ENCODE assay signal across 29 cellular contexts in the genomic region with DNA sequence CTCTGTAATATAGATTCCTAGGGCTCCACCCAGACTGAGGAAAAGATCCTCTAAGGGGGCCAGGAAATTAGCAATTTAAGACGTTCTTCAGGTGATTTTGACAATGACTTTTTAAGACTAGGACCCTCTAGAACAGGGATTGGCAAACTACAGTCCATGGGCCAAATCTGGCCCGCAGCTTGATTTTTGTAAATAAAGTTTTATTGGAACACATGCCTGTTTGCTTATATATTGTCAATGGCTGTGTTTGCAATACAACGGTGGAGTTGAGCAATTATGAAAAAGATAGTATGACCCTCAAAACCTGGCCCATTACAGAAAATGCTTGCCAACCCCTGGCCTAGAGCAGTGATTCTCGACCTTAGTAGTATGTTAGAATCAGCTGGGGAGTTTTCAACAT.
"Had no signal": no experiment of that assay in that cellular context is flagged by ENCODE, and none has a peak within 500 bp of the region (broad histone marks: within the 10 kb centered on the region; RNA-seq: fewer than 3 reads in every experiment).

No MANE protein-coding gene starts in this region.

- ATAC-seq: effector memory CD8-positive, alpha-beta T cell; esophagus mucosa; foreskin keratinocyte; gastrocnemius medialis; gastroesophageal sphincter; heart left ventricle; heart right ventricle had no signal

- H3K27me3 ChIP-seq: colonic mucosa, gastrocnemius medialis had no signal

- DNase-seq: colonic mucosa; cortex of kidney; dermis blood vessel endothelial cell; dorsolateral prefrontal cortex; effector CD4-positive, alpha-beta T cell; effector CD8-positive, alpha-beta T cell; effector memory CD4-positive, alpha-beta T cell; effector memory CD8-positive, alpha-beta T cell; endodermal cell; erythroblast; esophagus squamous epithelium; foreskin fibroblast; foreskin keratinocyte; foreskin melanocyte; gastrocnemius medialis; glutamatergic neuron; head of caudate nucleus; heart left ventricle; heart right ventricle had no signal

- H3K9me3 Mint-ChIP-seq: dendritic cell treated with granulocyte-macrophage colony-stimulating factor and Interleukin-4, amounts not matched to agents 40 ng/mL and 50 ng/mL, for 4 days; effector memory CD8-positive, alpha-beta T cell; endodermal cell had no signal

- H3K27ac Mint-ChIP-seq: dendritic cell treated with granulocyte-macrophage colony-stimulating factor and Interleukin-4, amounts not matched to agents 40 ng/mL and 50 ng/mL, for 4 days; effector memory CD8-positive, alpha-beta T cell; endodermal cell had no signal

- H3K4me1 ChIP-seq: colonic mucosa, esophagus muscularis mucosa, esophagus squamous epithelium, foreskin keratinocyte, gastrocnemius medialis, gastroesophageal sphincter had no signal

- H3K36me3 ChIP-seq: colonic mucosa, esophagus muscularis mucosa, esophagus squamous epithelium, gastrocnemius medialis, gastroesophageal sphincter, heart left ventricle, heart right ventricle had no signal

- H3K27ac ChIP-seq: colonic mucosa, coronary artery, dorsolateral prefrontal cortex, epithelial cell of prostate, esophagus muscularis mucosa, esophagus squamous epithelium, foreskin keratinocyte, gastrocnemius medialis, gastroesophageal sphincter, heart left ventricle, heart right ventricle had no signal

- H3K4me3 Mint-ChIP-seq: dendritic cell treated with granulocyte-macrophage colony-stimulating factor and Interleukin-4, amounts not matched to agents 40 ng/mL and 50 ng/mL, for 4 days; effector memory CD8-positive, alpha-beta T cell; endodermal cell had no signal

- H3K4me1 Mint-ChIP-seq: endodermal cell had no signal

- H3K4me3 ChIP-seq: colonic mucosa, coronary artery, dorsolateral prefrontal cortex, esophagus muscularis mucosa, esophagus squamous epithelium, gastrocnemius medialis, gastroesophageal sphincter, heart left ventricle, heart right ventricle had no signal

- H3K27me3 Mint-ChIP-seq: dendritic cell treated with granulocyte-macrophage colony-stimulating factor and Interleukin-4, amounts not matched to agents 40 ng/mL and 50 ng/mL, for 4 days had no signal

- H3K9me3 ChIP-seq: colonic mucosa, esophagus muscularis mucosa, esophagus squamous epithelium, gastrocnemius medialis, gastroesophageal sphincter, heart left ventricle, heart right ventricle had no signal

- FAIRE-seq: colon, endometrium, endothelial cell of umbilical vein, frontal cortex had no signal
